In the genomic region with DNA sequence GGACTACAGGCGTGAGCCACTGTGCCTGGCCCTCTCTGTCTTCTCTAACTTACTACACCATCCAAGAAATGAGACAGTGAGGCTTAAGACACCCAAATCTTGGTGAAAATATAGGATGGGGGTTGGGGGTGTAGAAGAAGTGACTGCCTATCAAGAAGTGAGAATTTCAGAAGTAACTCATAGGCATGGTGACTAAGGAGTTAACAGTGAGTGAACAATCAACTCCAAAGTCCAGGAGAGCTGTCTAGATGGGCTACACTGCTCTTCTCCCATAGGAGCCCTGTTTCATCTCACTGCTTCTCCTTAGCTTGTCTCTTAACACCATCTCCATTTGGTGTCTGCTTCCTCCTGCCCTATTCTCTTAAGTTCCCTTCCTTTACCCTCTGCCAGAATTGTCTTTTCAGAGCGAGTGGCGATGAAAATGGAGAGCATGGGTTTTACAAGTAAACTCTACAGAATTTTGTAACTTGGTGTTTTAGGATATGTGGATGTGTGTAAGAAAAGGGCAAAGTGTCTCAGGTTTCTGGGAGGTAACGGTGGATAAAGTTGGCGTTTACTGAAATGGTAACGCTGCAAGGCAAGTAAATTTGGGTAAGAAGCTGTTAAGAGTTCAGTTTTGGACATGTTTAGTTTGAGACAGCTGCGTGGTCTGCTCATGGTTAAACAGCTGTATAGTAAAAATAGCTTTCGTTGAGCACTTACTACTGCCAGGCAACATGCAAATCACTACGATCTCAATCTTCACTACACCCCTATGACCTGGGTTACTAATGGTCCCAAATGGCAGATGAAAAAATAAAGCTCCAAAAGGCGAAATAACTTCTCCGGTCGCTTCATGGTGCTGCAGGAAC, we compare ENCODE assay signal across 8 cellular contexts. TPM values are rescaled to one million over a fixed set of nuclear protein-coding genes. Genes with fewer than 3 reads are reported as not detected.
A peak's percentile ranks its signal among the peaks of the same experiment; 100 is the strongest.
DNase-seq lines count a peak whose midpoint lies in the region; ATAC-seq and TF ChIP-seq lines count a peak whose summit lies in the region.

No MANE protein-coding gene starts in this region.

- no peaks in the 10 kb centered on the region for H3K27me3 ChIP-seq in CD4-positive, alpha-beta memory T cell (ENCODE audit: insufficient read depth, low read length)
- no peaks in the 10 kb centered on the region for H3K27me3 ChIP-seq in ascending aorta

- peak overlapping the region; percentile 95 to 99 for H3K4me3 ChIP-seq in CD4-positive, alpha-beta memory T cell (ENCODE audit: low read length in 2 of 2)
- peak overlapping the region; percentile 84 to 88 for H3K4me3 ChIP-seq in ascending aorta

- peaks cover 18 to 28% of the 10 kb centered on the region in 2 donors for H3K36me3 Mint-ChIP-seq in CD4-positive, alpha-beta memory T cell

- no peak for TF ChIP-seq CTCF in ascending aorta (IDR thresholded peaks at IDR 0.05)

- peaks cover 27% of the 10 kb centered on the region for H3K4me1 ChIP-seq in CD4-positive, alpha-beta memory T cell (ENCODE audit: insufficient read depth, low read length)
- peaks cover 0 to 27% of the 10 kb centered on the region in 2 donors for H3K4me1 ChIP-seq in ascending aorta

- H3K27me3 Mint-ChIP-seq in CD4-positive, alpha-beta memory T cell: no peaks in the 10 kb centered on the region
- H3K27me3 Mint-ChIP-seq in stimulated activated naive CD8-positive, alpha-beta T cell treated with anti-CD3 and anti-CD28 coated beads, Interleukin-15, amount 100 ng/mL, for 72 hours: peaks cover 9% of the 10 kb centered on the region

- peaks cover 0 to 2% (median 0%) of the 10 kb centered on the region in 8 donors for H3K9me3 Mint-ChIP-seq in CD4-positive, alpha-beta memory T cell
- peaks cover 0 to 5% of the 10 kb centered on the region in 2 donors for H3K9me3 Mint-ChIP-seq in stimulated activated naive CD8-positive, alpha-beta T cell treated with anti-CD3 and anti-CD28 coated beads, Interleukin-15, amount 100 ng/mL, for 72 hours

- H3K27ac Mint-ChIP-seq in CD4-positive, alpha-beta memory T cell: peak overlapping the region; percentile 96 to 100 (median 99)
- H3K27ac Mint-ChIP-seq in stimulated activated naive CD8-positive, alpha-beta T cell treated with anti-CD3 and anti-CD28 coated beads, Interleukin-15, amount 100 ng/mL, for 72 hours: peak overlapping the region; percentile 98 to 100

- intact Hi-C loops in CD4-positive, alpha-beta memory T cell (cut with micrococcal nuclease): loop anchor here (1.0 to 2.0 kb wide), 3 partner anchors 87 to 1021 kb away; partner anchors contain the start of gene USP53
- intact Hi-C loops in ascending aorta (cut with DNase I): no loop called here

- DNase-seq in CD4-positive, alpha-beta memory T cell: peak in 3 of 5 donors; percentile 13 to 30 (median 25)
- DNase-seq in ascending aorta (ENCODE audit: low spot score in 2 of 2) (no peak), islet precursor cell (peak; percentile 56), mucosa of gallbladder (ENCODE audit: low spot score) (no peak), superior temporal gyrus (ENCODE audit: extremely low spot score) (no peak)
- DNase-seq in stimulated activated naive CD8-positive, alpha-beta T cell treated with anti-CD3 and anti-CD28 coated beads, Interleukin-15, amount 100 ng/mL, for 72 hours: no peak

- H3K36me3 ChIP-seq in CD4-positive, alpha-beta memory T cell (ENCODE audit: insufficient read depth, low read length): no peaks in the 10 kb centered on the region
- H3K36me3 ChIP-seq in ascending aorta: peaks cover 9 to 17% of the 10 kb centered on the region in 2 donors

- H3K9me3 ChIP-seq in CD4-positive, alpha-beta memory T cell (ENCODE audit: control insufficient read depth in 1 of 2, low read length in 2 of 2): no peaks in the 10 kb centered on the region
- no peaks in the 10 kb centered on the region for H3K9me3 ChIP-seq in ascending aorta

- ATAC-seq in GM21360 (IDR thresholded peaks at IDR 0.05; ENCODE audit: unreplicated experiment): peak; percentile 45
- peak; percentile 49 for ATAC-seq in HG03565 (IDR thresholded peaks at IDR 0.05; ENCODE audit: unreplicated experiment)
- peak; percentile 4 for ATAC-seq in stimulated activated naive CD8-positive, alpha-beta T cell treated with anti-CD3 and anti-CD28 coated beads, Interleukin-15, amount 100 ng/mL, for 72 hours

- peak overlapping the region; percentile 95 to 100 (median 98) for H3K4me3 Mint-ChIP-seq in CD4-positive, alpha-beta memory T cell
- peak overlapping the region; percentile 88 to 95 for H3K4me3 Mint-ChIP-seq in stimulated activated naive CD8-positive, alpha-beta T cell treated with anti-CD3 and anti-CD28 coated beads, Interleukin-15, amount 100 ng/mL, for 72 hours

- POLR2A ChIA-PET in CD4-positive, alpha-beta memory T cell (lab: Charles Lee; ENCODE audit: partially characterized antibody): interaction anchor here (0.8 to 2.4 kb wide), 18 partner anchors 8 to 1021 kb away, joined by 3 to 59 read pairs (median 5); partner anchors contain the start of genes METTL14, PDE5A and USP53

- H3K27ac ChIP-seq in CD4-positive, alpha-beta memory T cell (ENCODE audit: low read depth, low read length): peak overlapping the region; percentile 92
- H3K27ac ChIP-seq in ascending aorta: peak overlapping the region; percentile 92 to 94

- H3K4me1 Mint-ChIP-seq in CD4-positive, alpha-beta memory T cell: peaks cover 24 to 42% (median 34%) of the 10 kb centered on the region in 4 donors
- H3K4me1 Mint-ChIP-seq in stimulated activated naive CD8-positive, alpha-beta T cell treated with anti-CD3 and anti-CD28 coated beads, Interleukin-15, amount 100 ng/mL, for 72 hours: peaks cover 26% of the 10 kb centered on the region

- CTCF ChIA-PET in CD4-positive, alpha-beta memory T cell (lab: Charles Lee; ENCODE audit: partially characterized antibody): interaction anchor here (0.8 to 4.8 kb wide), 10 partner anchors 10 to 757 kb away, joined by 3 to 34 read pairs (median 4); partner anchors contain the start of genes PDE5A and USP53

RNA-seq across cellular contexts. Expression of gene FABP2, which starts 22.5 kb away (rescaled TPM):
- not detected for total RNA-seq in CD4-positive, alpha-beta memory T cell
- polyA plus RNA-seq in CD4-positive, alpha-beta memory T cell: under 1 TPM in 1 of 2 donors, not detected in 1; 0.21 TPM
- total RNA-seq in ascending aorta (not detected), mucosa of gallbladder (not detected)

Comparison
In these comparisons a context has a peak if more than half of its experiments do, and no peak if none do; other contexts are left out.
1. DNase-seq: peak in CD4-positive, alpha-beta memory T cell (3 of 5) and islet precursor cell (single experiment); none in ascending aorta (0 of 2), stimulated activated naive CD8-positive, alpha-beta T cell treated with anti-CD3 and anti-CD28 coated beads, Interleukin-15, amount 100 ng/mL, for 72 hours (0 of 2), mucosa of gallbladder (single experiment) and superior temporal gyrus (single experiment).
2. Peak in every context shown above with its lines, with median percentiles within 50 percentile points of each other: ATAC-seq.